Comparison of ENCODE assay signal across 7 cellular contexts in genomic region chr4:55947912-55948725, GRCh38.
A peak's percentile ranks its signal among the peaks of the same experiment; 100 is the strongest.
DNase-seq lines count a peak whose midpoint lies in the region; ATAC-seq and TF ChIP-seq lines count a peak whose summit lies in the region.

No MANE protein-coding gene starts in this region.

- peak overlapping the region; percentile 71 for H3K9ac ChIP-seq in SU-DHL-6 (ENCODE audit: low read length)

- H3K9me2 ChIP-seq in SU-DHL-6 (replicated peaks; ENCODE audit: insufficient read depth, low read length), result no peaks in the 10 kb centered on the region

- ATAC-seq in GM18511 (IDR thresholded peaks at IDR 0.05; ENCODE audit: unreplicated experiment) (peak; percentile 32), HG02973 (IDR thresholded peaks at IDR 0.05; ENCODE audit: unreplicated experiment) (peak; percentile 9)

- peak overlapping the region; percentile 29 for H2AFZ ChIP-seq in SU-DHL-6 (ENCODE audit: low read depth, low read length, severe bottlenecking)

- H3K36me3 ChIP-seq in SU-DHL-6 (ENCODE audit: low read length), result no peaks in the 10 kb centered on the region

- peak overlapping the region; percentile 76 for H3K4me3 ChIP-seq in SU-DHL-6 (ENCODE audit: insufficient read depth, low read length, poor library complexity, severe bottlenecking)

- peaks cover 18% of the 10 kb centered on the region for H3F3A ChIP-seq in SU-DHL-6 (ENCODE audit: insufficient read depth)

- no peaks in the 10 kb centered on the region for H4K20me1 ChIP-seq in SU-DHL-6 (ENCODE audit: low read depth, low read length)

- H3K27ac ChIP-seq in SU-DHL-6 (ENCODE audit: low read depth, low read length) (peak overlapping the region; percentile 100), layer of hippocampus (ENCODE audit: low read depth, low read length) (peak overlapping the region; percentile 60)

- H3K27me3 ChIP-seq in SU-DHL-6 (ENCODE audit: low read length), result no peaks in the 10 kb centered on the region
- no peaks in the 10 kb centered on the region for H3K27me3 ChIP-seq in layer of hippocampus (ENCODE audit: control insufficient read depth, insufficient read depth, low read length)

- peak; percentile 16 for DNase-seq in brain pericyte (ENCODE audit: low read depth, low spot score)
- peak in 2 of 3 donors; percentile 10 to 15 for DNase-seq in stimulated activated CD4-positive, alpha-beta T cell treated with anti-CD3 and anti-CD28 coated beads, TNF-alpha, amount 100 ng/mL, for 1 hour (ENCODE audit: low read depth in 3 of 3, low spot score in 1 of 3)
- no peak for DNase-seq in OCI-M2 (lab: John Stamatoyannopoulos, UW; ENCODE audit: unreplicated experiment)

- H3K9me3 ChIP-seq in SU-DHL-6 (ENCODE audit: insufficient read depth, low read length), result no peaks in the 10 kb centered on the region

- peaks cover 24% of the 10 kb centered on the region for H3K79me2 ChIP-seq in SU-DHL-6 (ENCODE audit: insufficient read depth, low read length)

- TF ChIP-seq CTCF in SU-DHL-6 (IDR thresholded peaks at IDR 0.05; ENCODE audit: insufficient read depth, low read length, poor library complexity, severe bottlenecking), result no peak

- H3K4me2 ChIP-seq in SU-DHL-6 (ENCODE audit: low read depth, low read length, poor library complexity, severe bottlenecking), result peak overlapping the region; percentile 99
